ENCODE assay signal across 8 cellular contexts in genomic region chr19:50098892-50099291, GRCh38.
A peak's percentile ranks its signal among the peaks of the same experiment; 100 is the strongest.
DNase-seq lines count a peak whose midpoint lies in the region; ATAC-seq, FAIRE-seq and TF ChIP-seq lines count a peak whose summit lies in the region.
"Not testable (repeated sequence)": the region's sequence is repeated elsewhere in the genome, so short reads cannot be mapped to it uniquely, and the experiment has no call there.

No MANE protein-coding gene starts in this region.

- not testable (repeated sequence) for TF ChIP-seq CTCF in activated CD8-positive, alpha-beta T cell treated with anti-CD3 and anti-CD28 coated beads for 36 hours (IDR thresholded peaks at IDR 0.05); adrenal gland (IDR thresholded peaks at IDR 0.05); right lobe of liver (IDR thresholded peaks at IDR 0.05); pancreas (IDR thresholded peaks at IDR 0.05)

- not testable (repeated sequence) for H3K4me3 ChIP-seq in adrenal gland, right lobe of liver, pancreas

- H3K9me3 Mint-ChIP-seq in activated CD8-positive, alpha-beta T cell treated with anti-CD3 and anti-CD28 coated beads for 36 hours, result not testable (repeated sequence)

- not testable (repeated sequence) for H3K9me3 ChIP-seq in adrenal gland (replicated peaks in 1 of 3); right lobe of liver; pancreas

- 62 to 85% (median 71%) methylated on average over 11 to 14 of the region's 14 CpGs for WGBS in adrenal gland, 4 donors
- 59% methylated on average over 13 of the region's 14 CpGs for WGBS in right lobe of liver (ENCODE audit: insufficient coverage, low coverage, low lambda C conversion rate, missing lambda C conversion rate)
- WGBS in pancreas, 2 donors, result 55 to 74% methylated on average over 11 of the region's 14 CpGs

- DNase-seq in activated CD8-positive, alpha-beta T cell treated with anti-CD3 and anti-CD28 coated beads for 36 hours, result peak; percentile 3
- DNase-seq in adrenal gland, result peak in 4 of 7 donors; percentile 17 to 67 (median 30)
- DNase-seq in cardiac septum (ENCODE audit: low spot score), result peak; percentile 85
- peak; percentile 40 to 83 (median 63) for DNase-seq in right lobe of liver
- peak in 4 of 6 donors; percentile 33 to 77 (median 62) for DNase-seq in pancreas
- peak; percentile 36 for DNase-seq in stimulated activated CD8-positive, alpha-beta memory T cell treated with anti-CD3 and anti-CD28 coated beads, Interleukin-4, amount 100 ng/mL, for 48 hours
- peak; percentile 48 for DNase-seq in ureter (ENCODE audit: low spot score)

- not testable (repeated sequence) for H3K36me3 Mint-ChIP-seq in activated CD8-positive, alpha-beta T cell treated with anti-CD3 and anti-CD28 coated beads for 36 hours (ENCODE audit: low read depth)

- not testable (repeated sequence) for H3K27ac ChIP-seq in adrenal gland, right lobe of liver, pancreas

- intact Hi-C loops in activated CD8-positive, alpha-beta T cell treated with anti-CD3 and anti-CD28 coated beads for 36 hours (cut with micrococcal nuclease); adrenal gland (cut with DNase I); cardiac septum (cut with DNase I); right lobe of liver (cut with DNase I); pancreas (cut with DNase I): not testable (repeated sequence)

- not testable (repeated sequence) for H3K4me1 ChIP-seq in adrenal gland (replicated peaks in 1 of 2); right lobe of liver; pancreas

- H3K36me3 ChIP-seq in adrenal gland (replicated peaks in 1 of 2); right lobe of liver; pancreas: not testable (repeated sequence)

- not testable (repeated sequence) for TF ChIP-seq POLR2A in adrenal gland (IDR thresholded peaks at IDR 0.05); right lobe of liver (IDR thresholded peaks at IDR 0.05)

- FAIRE-seq in pancreas (lab: Jason Lieb, UNC), result not testable (repeated sequence)

- ATAC-seq in SK-N-SH treated with all-trans-retinoic acid at 6 μM for 48 hours, result peak; percentile 62
- ATAC-seq in activated CD8-positive, alpha-beta T cell treated with anti-CD3 and anti-CD28 coated beads for 36 hours; right lobe of liver; pancreas: not testable (repeated sequence)

- CTCF ChIA-PET in activated CD8-positive, alpha-beta T cell treated with anti-CD3 and anti-CD28 coated beads for 36 hours (lab: Charles Lee), result not testable (repeated sequence)

- not testable (repeated sequence) for H3K27me3 ChIP-seq in adrenal gland, right lobe of liver, pancreas

- H3K27ac Mint-ChIP-seq in activated CD8-positive, alpha-beta T cell treated with anti-CD3 and anti-CD28 coated beads for 36 hours, result not testable (repeated sequence)

- not testable (repeated sequence) for H3K4me3 Mint-ChIP-seq in activated CD8-positive, alpha-beta T cell treated with anti-CD3 and anti-CD28 coated beads for 36 hours

- not testable (repeated sequence) for H3K27me3 Mint-ChIP-seq in activated CD8-positive, alpha-beta T cell treated with anti-CD3 and anti-CD28 coated beads for 36 hours

- POLR2A ChIA-PET in activated CD8-positive, alpha-beta T cell treated with anti-CD3 and anti-CD28 coated beads for 36 hours (lab: Charles Lee), result not testable (repeated sequence)

- H3K4me1 Mint-ChIP-seq in activated CD8-positive, alpha-beta T cell treated with anti-CD3 and anti-CD28 coated beads for 36 hours (ENCODE audit: low read depth), result not testable (repeated sequence)

TF ChIP-seq in SK-N-SH treated with all-trans-retinoic acid at 6 μM for 48 hours, 23 proteins besides CTCF, POLR2A, EP300 and RAD21:
- TF ChIP-seq ZNF70 (CRISPR knock-in tag; IDR thresholded peaks at IDR 0.05), result peak; percentile 51; the same call in 1 of the 2 replicates

Comparison
In these comparisons a context has a peak if more than half of its experiments do, and no peak if none do; other contexts are left out.
1. DNase-seq: peak in every context shown above with its lines; median percentile 85 in cardiac septum; 63 in right lobe of liver; 62 in pancreas; 48 in ureter; 36 in stimulated activated CD8-positive, alpha-beta memory T cell treated with anti-CD3 and anti-CD28 coated beads, Interleukin-4, amount 100 ng/mL, for 48 hours; 30 in adrenal gland; 3 in activated CD8-positive, alpha-beta T cell treated with anti-CD3 and anti-CD28 coated beads for 36 hours.